In genomic region chr6:42227173-42227850, GRCh38 we compare ENCODE assay signal across 19 cellular contexts. TPM values are rescaled to one million over a fixed set of nuclear protein-coding genes. Genes with fewer than 3 reads are reported as not detected.
DNase-seq lines count a peak whose midpoint lies in the region; ATAC-seq and TF ChIP-seq lines count a peak whose summit lies in the region.
"Had no signal": no experiment of that assay in that cellular context is flagged by ENCODE, and none has a peak within 500 bp of the region (broad histone marks: within the 10 kb centered on the region; RNA-seq: fewer than 3 reads in every experiment).

No MANE protein-coding gene starts in this region.

- POLR2A ChIA-PET in MCF 10A (lab: Yijun Ruan, JAX), result interaction anchor here (0.6 to 5.3 kb wide), 22 partner anchors 10 to 520 kb away, joined by 3 to 56 read pairs (median 6); partner anchors contain the start of genes BYSL, C6orf132, GUCA1B and MED20

- intact Hi-C loops in MCF 10A (cut with micrococcal nuclease), result loop anchor here (5.0 kb wide), 1 partner anchor 175 kb away; no protein-coding TSS in a partner anchor
- intact Hi-C loops in left lung (cut with DNase I), result no loop called here
- intact Hi-C loops in transverse colon (cut with DNase I; ENCODE audit: low total_unique reads), result no loop called here

- H3K4me1 ChIP-seq in left lung (no peaks in the 10 kb centered on the region), transverse colon (peaks cover 0 to 38% (median 23%) of the 10 kb centered on the region in 4 donors)
- H3K4me1 ChIP-seq: thyroid gland had no signal

- H3K9me3 ChIP-seq in left lung (no peaks in the 10 kb centered on the region), transverse colon (no peaks in the 10 kb centered on the region)
- H3K9me3 ChIP-seq: thyroid gland had no signal

- H3K27me3 ChIP-seq in left lung (no peaks in the 10 kb centered on the region), transverse colon (no peaks in the 10 kb centered on the region)
- H3K27me3 ChIP-seq: thyroid gland had no signal

- ATAC-seq in left lung, result peak; percentile 67
- ATAC-seq in GM19395 (IDR thresholded peaks at IDR 0.05; ENCODE audit: unreplicated experiment), result no peak
- ATAC-seq in HG03460 (IDR thresholded peaks at IDR 0.05; ENCODE audit: unreplicated experiment), result no peak
- ATAC-seq in HG03521 (IDR thresholded peaks at IDR 0.05; ENCODE audit: unreplicated experiment), result no peak
- ATAC-seq: activated CD4-positive, alpha-beta T cell treated with anti-CD3 and anti-CD28 coated beads for 36 hours had no signal

- no peaks in the 10 kb centered on the region for H3K9me3 Mint-ChIP-seq in MCF 10A (ENCODE audit: unreplicated experiment)
- H3K9me3 Mint-ChIP-seq: activated T-cell treated with anti-CD3 and anti-CD28 coated beads, Interleukin-2, amount 50 U/mL, for 24 hours; T-helper 1 cell treated with Interleukin-12 subunit alpha and Interleukin-12 subunit beta and Interleukin-4 antibody, amounts not matched to agents 30 μg/mL and 1 μg/mL, for 36 hours had no signal

- TF ChIP-seq EP300 in transverse colon (IDR thresholded peaks at IDR 0.05; ENCODE audit: low read depth), result no peak

- DNase-seq in NCI-H69 (lab: John Stamatoyannopoulos, UW) (peak; percentile 73), MCF 10A (ENCODE audit: unreplicated experiment) (peak; percentile 20), left lung (no peak), transverse colon (no peak)
- DNase-seq: activated CD4-positive, alpha-beta T cell treated with anti-CD3 and anti-CD28 coated beads for 36 hours; activated T-cell treated with anti-CD3 and anti-CD28 coated beads, Interleukin-2, amount 50 U/mL, for 24 hours; amygdala; dermis blood vessel endothelial cell; MV-4-11; thyroid gland had no signal

- no peak for TF ChIP-seq CTCF in MCF 10A (IDR thresholded peaks at IDR 0.05; ENCODE audit: unreplicated experiment)
- TF ChIP-seq CTCF in left lung (IDR thresholded peaks at IDR 0.05), result no peak
- TF ChIP-seq CTCF in transverse colon (IDR thresholded peaks at IDR 0.05), result no peak

- peaks cover 37% of the 10 kb centered on the region for H3K36me3 Mint-ChIP-seq in MCF 10A (ENCODE audit: insufficient read depth, unreplicated experiment)

- peak overlapping the region in 1 of 2 donors; percentile 33 for H3K27ac ChIP-seq in left lung
- peak overlapping the region; percentile 74 to 80 (median 78) for H3K27ac ChIP-seq in transverse colon
- H3K27ac ChIP-seq: C4-2B, thyroid gland had no signal

- peaks cover 0 to 29% of the 10 kb centered on the region in 2 donors for H3K36me3 ChIP-seq in left lung
- H3K36me3 ChIP-seq in transverse colon, result no peaks in the 10 kb centered on the region
- H3K36me3 ChIP-seq: thyroid gland had no signal

- TF ChIP-seq POLR2A in transverse colon (IDR thresholded peaks at IDR 0.05), result no peak

- CTCF ChIA-PET in MCF 10A (lab: Yijun Ruan, JAX), result interaction anchor here (0.5 to 4.3 kb wide), 11 partner anchors 10 to 364 kb away, joined by 3 to 19 read pairs (median 4); partner anchors contain the start of gene MRPS10

- H3K4me1 Mint-ChIP-seq in MCF 10A (ENCODE audit: insufficient read depth, unreplicated experiment), result peaks cover 49% of the 10 kb centered on the region

- no TSS peak for BruUV-seq in MCF 10A (replicated peaks; lab: Mats Ljungman, UMichigan)

- peak overlapping the region; percentile 92 for H3K27ac Mint-ChIP-seq in MCF 10A (ENCODE audit: low read depth, unreplicated experiment)
- H3K27ac Mint-ChIP-seq: activated CD4-positive, alpha-beta T cell treated with anti-CD3 and anti-CD28 coated beads for 36 hours; activated T-cell treated with anti-CD3 and anti-CD28 coated beads, Interleukin-2, amount 50 U/mL, for 24 hours; T-helper 1 cell treated with Interleukin-12 subunit alpha and Interleukin-12 subunit beta and Interleukin-4 antibody, amounts not matched to agents 30 μg/mL and 1 μg/mL, for 36 hours had no signal

- no peak overlapping the region for H3K4me3 ChIP-seq in left lung
- peak overlapping the region in 1 of 4 donors; percentile 17 for H3K4me3 ChIP-seq in transverse colon
- H3K4me3 ChIP-seq: thyroid gland had no signal

- no peaks in the 10 kb centered on the region for H3K27me3 Mint-ChIP-seq in MCF 10A (ENCODE audit: insufficient read depth, unreplicated experiment)
- H3K27me3 Mint-ChIP-seq: activated CD4-positive, alpha-beta T cell treated with anti-CD3 and anti-CD28 coated beads for 36 hours; activated T-cell treated with anti-CD3 and anti-CD28 coated beads, Interleukin-2, amount 50 U/mL, for 24 hours had no signal

- in situ Hi-C loops in transverse colon (cut with MboI; ENCODE audit: low pct_ligation_motif_present in 1 of 4, low pct_unique_long_range_greater_than_20kb in 1 of 4, low sequenced_read_pairs in 3 of 4), result no loop called here

- 53 to 89% methylated on average over 3 to 9 of the region's 9 CpGs for WGBS in transverse colon (ENCODE audit: low coverage in 1 of 2), 2 donors

- peak overlapping the region; percentile 50 for H3K4me3 Mint-ChIP-seq in MCF 10A (ENCODE audit: unreplicated experiment)
- H3K4me3 Mint-ChIP-seq: activated CD4-positive, alpha-beta T cell treated with anti-CD3 and anti-CD28 coated beads for 36 hours; activated T-cell treated with anti-CD3 and anti-CD28 coated beads, Interleukin-2, amount 50 U/mL, for 24 hours; T-helper 1 cell treated with Interleukin-12 subunit alpha and Interleukin-12 subunit beta and Interleukin-4 antibody, amounts not matched to agents 30 μg/mL and 1 μg/mL, for 36 hours had no signal

RNA-seq across cellular contexts. Expression of gene MRPS10, which starts 9.7 kb away (rescaled TPM):
- total RNA-seq in MCF 10A (2022) (62.9 and 67.3 TPM in 2 replicates), left lung (10 to 100 TPM; 25.4 to 30.8 TPM), transverse colon (10 to 100 TPM; 23.6 to 75.4 (median 24.6) TPM)

RNA-seq across cellular contexts. Expression of gene GUCA1B, which starts 32.6 kb away (rescaled TPM):
- total RNA-seq in MCF 10A (2022) (0.93 and 1.2 TPM in 2 replicates), left lung (1 to 10 TPM in 1 of 2 donors, under 1 TPM in 1; 0.38 to 1.7 TPM), transverse colon (1 to 10 TPM in 2 of 4 donors, under 1 TPM in 1, not detected in 1; 0.55 to 9.7 (median 1.1) TPM)
- total RNA-seq: fibroblast of villous mesenchyme, HT1080 had no signal

RNA-seq across cellular contexts. Expression of gene GUCA1A, which starts 54.1 kb away (rescaled TPM):
- not detected in 2 replicates for total RNA-seq in MCF 10A (2022)
- under 1 TPM in 1 of 2 donors, not detected in 1; 0.17 TPM for total RNA-seq in left lung
- total RNA-seq in transverse colon, result not detected
- total RNA-seq: activated CD4-positive, alpha-beta T cell treated with anti-CD3 and anti-CD28 coated beads for 36 hours; Daoy; dermis blood vessel endothelial cell; fibroblast of villous mesenchyme; HT1080; mesenteric fat pad; thyroid gland had no signal

Comparison
In these comparisons a context has a peak if more than half of its experiments do, and no peak if none do; other contexts are left out.
1. DNase-seq: peak in NCI-H69 (single experiment) and MCF 10A (single experiment); none in left lung (0 of 2) and transverse colon (single experiment).